8 cellular contexts compared by ENCODE assay signal in the genomic region with DNA sequence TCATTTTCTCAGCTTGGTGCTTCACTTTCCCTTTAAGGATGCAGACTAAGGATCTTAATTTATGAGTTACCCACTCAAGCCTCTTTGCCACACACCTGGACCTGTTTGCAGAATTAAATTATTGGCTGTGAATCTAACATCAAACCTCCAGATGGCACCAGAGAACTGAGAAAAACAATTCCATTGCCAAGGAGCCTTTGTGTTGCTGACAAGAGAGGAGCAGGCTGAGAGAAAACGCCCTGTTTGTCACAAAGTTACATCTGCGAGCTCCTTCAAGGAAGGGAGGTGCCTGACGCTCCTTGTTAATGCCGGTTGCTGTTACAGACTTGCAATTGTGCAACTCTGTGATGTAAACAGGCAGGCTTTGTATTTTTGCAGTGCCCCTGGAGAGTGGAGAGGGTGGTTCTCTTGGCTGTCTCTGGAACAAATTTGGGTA. TPM values are rescaled to one million over a fixed set of nuclear protein-coding genes. Genes with fewer than 3 reads are reported as not detected.
DNase-seq lines count a peak whose midpoint lies in the region; ATAC-seq and TF ChIP-seq lines count a peak whose summit lies in the region.

No MANE protein-coding gene starts in this region.

- WGBS in tibial nerve, 2 donors, result 0 to 4% methylated on average over 4 of the region's 4 CpGs

- H3K4me3 Mint-ChIP-seq in activated CD4-positive, alpha-beta memory T cell treated with anti-CD3 and anti-CD28 coated beads for 36 hours, result no peak overlapping the region
- H3K4me3 Mint-ChIP-seq in activated CD4-positive, alpha-beta memory T cell treated with anti-CD3 and anti-CD28 coated beads, Interleukin-2, amount 10 ng/mL, durations not matched to agents 7 days and 5 days, result no peak overlapping the region

- H3K4me1 Mint-ChIP-seq in activated CD4-positive, alpha-beta memory T cell treated with anti-CD3 and anti-CD28 coated beads for 36 hours (ENCODE audit: low read depth), result peaks cover 9% of the 10 kb centered on the region
- no peaks in the 10 kb centered on the region for H3K4me1 Mint-ChIP-seq in activated CD4-positive, alpha-beta memory T cell treated with anti-CD3 and anti-CD28 coated beads, Interleukin-2, amount 10 ng/mL, durations not matched to agents 7 days and 5 days

- H3K4me3 ChIP-seq in Panc1 (ENCODE audit: low read depth in 2 of 2, low read length in 2 of 2) (no peak overlapping the region), coronary artery (no peak overlapping the region), tibial nerve (no peak overlapping the region)

- H3K4me1 ChIP-seq in Panc1 (ENCODE audit: control insufficient read depth, insufficient read depth, low read length) (no peaks in the 10 kb centered on the region), tibial nerve (peaks cover 0 to 18% (median 5%) of the 10 kb centered on the region in 4 donors)

- peak; percentile 85 for ATAC-seq in Panc1
- no peak for ATAC-seq in HG03565 (IDR thresholded peaks at IDR 0.05; ENCODE audit: unreplicated experiment)

- POLR2A ChIA-PET in activated CD4-positive, alpha-beta memory T cell treated with anti-CD3 and anti-CD28 coated beads for 36 hours (lab: Charles Lee), result no interaction called here
- POLR2A ChIA-PET in activated CD4-positive, alpha-beta memory T cell treated with anti-CD3 and anti-CD28 coated beads, Interleukin-2, amount 10 ng/mL, durations not matched to agents 7 days and 5 days (lab: Charles Lee), result no interaction called here
- POLR2A ChIA-PET in Panc1 (lab: Charles Lee), result interaction anchor here (0.5 kb wide), 1 partner anchor 61 kb away, joined by 5 read pairs; no protein-coding TSS in a partner anchor

- no peaks in the 10 kb centered on the region for H3K36me3 Mint-ChIP-seq in activated CD4-positive, alpha-beta memory T cell treated with anti-CD3 and anti-CD28 coated beads for 36 hours
- H3K36me3 Mint-ChIP-seq in activated CD4-positive, alpha-beta memory T cell treated with anti-CD3 and anti-CD28 coated beads, Interleukin-2, amount 10 ng/mL, durations not matched to agents 7 days and 5 days (ENCODE audit: low read depth), result no peaks in the 10 kb centered on the region

- CTCF ChIA-PET in activated CD4-positive, alpha-beta memory T cell treated with anti-CD3 and anti-CD28 coated beads for 36 hours (lab: Charles Lee), result interaction anchor here (0.8 to 3.6 kb wide), 10 partner anchors 10 to 699 kb away, joined by 3 to 23 read pairs (median 4); no protein-coding TSS in a partner anchor
- CTCF ChIA-PET in activated CD4-positive, alpha-beta memory T cell treated with anti-CD3 and anti-CD28 coated beads, Interleukin-2, amount 10 ng/mL, durations not matched to agents 7 days and 5 days (lab: Charles Lee), result interaction anchor here (0.7 to 2.0 kb wide), 10 partner anchors 9 to 698 kb away, joined by 3 to 7 read pairs (median 4); no protein-coding TSS in a partner anchor
- CTCF ChIA-PET in Panc1 (lab: Charles Lee), result interaction anchor here (0.7 kb wide), 1 partner anchor 60 kb away, joined by 3 read pairs; no protein-coding TSS in a partner anchor

- TF ChIP-seq POLR2A in tibial nerve (IDR thresholded peaks at IDR 0.05), result no peak

- no TSS peak for BruUV-seq in Panc1 (replicated peaks; lab: Mats Ljungman, UMichigan)

- H3K9me3 ChIP-seq in Panc1 (ENCODE audit: control insufficient read depth, insufficient read depth, low read depth, low read length), result no peaks in the 10 kb centered on the region
- no peaks in the 10 kb centered on the region for H3K9me3 ChIP-seq in tibial nerve

- H3K27ac ChIP-seq in Panc1 (ENCODE audit: low read length) (no peak overlapping the region), coronary artery (no peak overlapping the region), tibial nerve (peak overlapping the region in 1 of 4 donors; percentile 58)

- peak; percentile 11 for DNase-seq in activated CD4-positive, alpha-beta memory T cell treated with anti-CD3 and anti-CD28 coated beads for 36 hours
- DNase-seq in activated CD4-positive, alpha-beta memory T cell treated with anti-CD3 and anti-CD28 coated beads, Interleukin-2, amount 10 ng/mL, durations not matched to agents 7 days and 5 days, result no peak
- DNase-seq in LoVo (ENCODE audit: low spot score), result peak; percentile 61
- peak; percentile 50 for DNase-seq in Panc1 (ENCODE audit: low read depth, low spot score)
- peak; percentile 79 for DNase-seq in coronary artery (ENCODE audit: low spot score)
- DNase-seq in left kidney (ENCODE audit: low read depth, low spot score), result peak; percentile 94
- peak; percentile 61 to 82 for DNase-seq in tibial nerve (ENCODE audit: low spot score in 2 of 2)

- peak; percentile 79 to 93 for TF ChIP-seq EP300 in tibial nerve (IDR thresholded peaks at IDR 0.05)

- in situ Hi-C loops in Panc1 (cut with HindIII; ENCODE audit: low pct_unique_long_range_greater_than_20kb, low sequenced_read_pairs), result no loop called here

- H3K9me3 Mint-ChIP-seq in activated CD4-positive, alpha-beta memory T cell treated with anti-CD3 and anti-CD28 coated beads for 36 hours, result no peaks in the 10 kb centered on the region
- no peaks in the 10 kb centered on the region for H3K9me3 Mint-ChIP-seq in activated CD4-positive, alpha-beta memory T cell treated with anti-CD3 and anti-CD28 coated beads, Interleukin-2, amount 10 ng/mL, durations not matched to agents 7 days and 5 days

- H3K36me3 ChIP-seq in Panc1 (ENCODE audit: control insufficient read depth, insufficient read depth, low read length), result no peaks in the 10 kb centered on the region
- H3K36me3 ChIP-seq in tibial nerve, result no peaks in the 10 kb centered on the region

- H3K27me3 ChIP-seq in Panc1 (ENCODE audit: control insufficient read depth, insufficient read depth, low read length) (peaks cover 25% of the 10 kb centered on the region), tibial nerve (no peaks in the 10 kb centered on the region)

- no peak overlapping the region for H3K27ac Mint-ChIP-seq in activated CD4-positive, alpha-beta memory T cell treated with anti-CD3 and anti-CD28 coated beads for 36 hours
- H3K27ac Mint-ChIP-seq in activated CD4-positive, alpha-beta memory T cell treated with anti-CD3 and anti-CD28 coated beads, Interleukin-2, amount 10 ng/mL, durations not matched to agents 7 days and 5 days, result no peak overlapping the region

- intact Hi-C loops in activated CD4-positive, alpha-beta memory T cell treated with anti-CD3 and anti-CD28 coated beads for 36 hours (cut with micrococcal nuclease), result loop anchor here (5.0 kb wide), 1 partner anchor 218 kb away; no protein-coding TSS in a partner anchor
- intact Hi-C loops in Panc1 (cut with micrococcal nuclease; ENCODE audit: unreplicated experiment), result loop anchor here (2.0 to 5.0 kb wide), 2 partner anchors 528 to 787 kb away; no protein-coding TSS in a partner anchor

- TF ChIP-seq CTCF in Panc1 (IDR thresholded peaks at IDR 0.05) (peak; percentile 71), coronary artery (IDR thresholded peaks at IDR 0.05) (no peak), tibial nerve (IDR thresholded peaks at IDR 0.05) (peak; percentile 32 to 72 (median 33))

- peaks cover 20% of the 10 kb centered on the region for H3K27me3 Mint-ChIP-seq in activated CD4-positive, alpha-beta memory T cell treated with anti-CD3 and anti-CD28 coated beads for 36 hours
- peaks cover 17% of the 10 kb centered on the region for H3K27me3 Mint-ChIP-seq in activated CD4-positive, alpha-beta memory T cell treated with anti-CD3 and anti-CD28 coated beads, Interleukin-2, amount 10 ng/mL, durations not matched to agents 7 days and 5 days

RNA-seq across cellular contexts. Expression of a gene that starts 36.3 kb away (rescaled TPM):
- total RNA-seq in activated CD4-positive, alpha-beta memory T cell treated with anti-CD3 and anti-CD28 coated beads for 36 hours, result not detected
- not detected for total RNA-seq in activated CD4-positive, alpha-beta memory T cell treated with anti-CD3 and anti-CD28 coated beads, Interleukin-2, amount 10 ng/mL, durations not matched to agents 7 days and 5 days
- total RNA-seq in Panc1 (2021; ENCODE audit: unreplicated experiment) (not detected), tibial nerve (not detected)
- not detected for polyA plus RNA-seq in Panc1 (2012; ENCODE audit: insufficient read length)
